In genomic region chr3:52057806-52058099, GRCh38 we compare ENCODE assay signal across 7 cellular contexts. TPM values are rescaled to one million over a fixed set of nuclear protein-coding genes. Genes with fewer than 3 reads are reported as not detected.
A peak's percentile ranks its signal among the peaks of the same experiment; 100 is the strongest.
DNase-seq lines count a peak whose midpoint lies in the region; ATAC-seq and TF ChIP-seq lines count a peak whose summit lies in the region.

No MANE protein-coding gene starts in this region.

- H3K4me3 ChIP-seq in HL-60 (replicated peaks; ENCODE audit: insufficient read depth, low read length) (peak overlapping the region; percentile 29), iPS-18c (ENCODE audit: insufficient read depth, low read depth, low read length) (peak overlapping the region; percentile 44)

- H3K27ac ChIP-seq in HL-60 (replicated peaks): no peak overlapping the region

- POLR2A ChIA-PET in activated CD8-positive, alpha-beta T cell treated with anti-CD3 and anti-CD28 coated beads, Interleukin-2, amount 10 ng/mL, durations not matched to agents 7 days and 5 days (lab: Charles Lee): interaction anchor here (1.1 kb wide), 1 partner anchor 62 kb away, joined by 3 read pairs; no protein-coding TSS in a partner anchor

- DNase-seq in HL-60 (ENCODE audit: low read depth in 1 of 2, low spot score in 1 of 2) (no peak), hippocampal formation (lab: John Stamatoyannopoulos, UW) (no peak), D341Med (ENCODE audit: low spot score) (no peak)
- DNase-seq in activated CD8-positive, alpha-beta T cell treated with anti-CD3 and anti-CD28 coated beads, Interleukin-2, amount 10 ng/mL, durations not matched to agents 7 days and 5 days: no peak
- DNase-seq in central memory CD4-positive, alpha-beta T cell: no peak

- no peaks in the 10 kb centered on the region for H3K27me3 ChIP-seq in HL-60 (ENCODE audit: insufficient read depth, poor library complexity, severe bottlenecking)

- H3K9me3 ChIP-seq in iPS-18c (ENCODE audit: control insufficient read depth, insufficient read depth, low read length): no peaks in the 10 kb centered on the region

- no peak for TF ChIP-seq CTCF in HL-60 (IDR thresholded peaks at IDR 0.05; ENCODE audit: insufficient read depth, low read length)

- peaks cover 28% of the 10 kb centered on the region for H3K4me1 Mint-ChIP-seq in activated CD8-positive, alpha-beta T cell treated with anti-CD3 and anti-CD28 coated beads, Interleukin-2, amount 10 ng/mL, durations not matched to agents 7 days and 5 days (ENCODE audit: low read depth)
- peaks cover 63% of the 10 kb centered on the region for H3K4me1 Mint-ChIP-seq in stimulated activated memory B cell treated with anti-CD40 and anti-IgM and Interleukin-4, amounts not matched to agents 10 μg/mL and 1 μg/mL and 100 μg/mL, for 72 hours

- CTCF ChIA-PET in activated CD8-positive, alpha-beta T cell treated with anti-CD3 and anti-CD28 coated beads, Interleukin-2, amount 10 ng/mL, durations not matched to agents 7 days and 5 days (lab: Charles Lee): interaction anchor here (1.0 to 2.8 kb wide), 11 partner anchors 12 to 116 kb away, joined by 3 to 36 read pairs (median 6); partner anchors contain the start of genes ABHD14B, ACY1, POC1A and RRP9

- no peaks in the 10 kb centered on the region for H3K27me3 Mint-ChIP-seq in activated CD8-positive, alpha-beta T cell treated with anti-CD3 and anti-CD28 coated beads, Interleukin-2, amount 10 ng/mL, durations not matched to agents 7 days and 5 days (ENCODE audit: low read depth)
- H3K27me3 Mint-ChIP-seq in stimulated activated memory B cell treated with anti-CD40 and anti-IgM and Interleukin-4, amounts not matched to agents 10 μg/mL and 1 μg/mL and 100 μg/mL, for 72 hours: no peaks in the 10 kb centered on the region

- ATAC-seq in activated CD8-positive, alpha-beta T cell treated with anti-CD3 and anti-CD28 coated beads, Interleukin-2, amount 10 ng/mL, durations not matched to agents 7 days and 5 days: no peak
- ATAC-seq in stimulated activated memory B cell treated with anti-CD40 and anti-IgM and Interleukin-4, amounts not matched to agents 10 μg/mL and 1 μg/mL and 100 μg/mL, for 72 hours: no peak

- H3K4me3 Mint-ChIP-seq in activated CD8-positive, alpha-beta T cell treated with anti-CD3 and anti-CD28 coated beads, Interleukin-2, amount 10 ng/mL, durations not matched to agents 7 days and 5 days: peak overlapping the region; percentile 85
- H3K4me3 Mint-ChIP-seq in stimulated activated memory B cell treated with anti-CD40 and anti-IgM and Interleukin-4, amounts not matched to agents 10 μg/mL and 1 μg/mL and 100 μg/mL, for 72 hours: peak overlapping the region; percentile 88

- peaks cover 19% of the 10 kb centered on the region for H3K36me3 Mint-ChIP-seq in activated CD8-positive, alpha-beta T cell treated with anti-CD3 and anti-CD28 coated beads, Interleukin-2, amount 10 ng/mL, durations not matched to agents 7 days and 5 days (ENCODE audit: low read depth)
- peaks cover 6% of the 10 kb centered on the region for H3K36me3 Mint-ChIP-seq in stimulated activated memory B cell treated with anti-CD40 and anti-IgM and Interleukin-4, amounts not matched to agents 10 μg/mL and 1 μg/mL and 100 μg/mL, for 72 hours

- H3K9me3 Mint-ChIP-seq in activated CD8-positive, alpha-beta T cell treated with anti-CD3 and anti-CD28 coated beads, Interleukin-2, amount 10 ng/mL, durations not matched to agents 7 days and 5 days (ENCODE audit: insufficient read depth): no peaks in the 10 kb centered on the region
- H3K9me3 Mint-ChIP-seq in stimulated activated memory B cell treated with anti-CD40 and anti-IgM and Interleukin-4, amounts not matched to agents 10 μg/mL and 1 μg/mL and 100 μg/mL, for 72 hours: no peaks in the 10 kb centered on the region

- peak overlapping the region; percentile 57 for H3K27ac Mint-ChIP-seq in activated CD8-positive, alpha-beta T cell treated with anti-CD3 and anti-CD28 coated beads, Interleukin-2, amount 10 ng/mL, durations not matched to agents 7 days and 5 days
- H3K27ac Mint-ChIP-seq in stimulated activated memory B cell treated with anti-CD40 and anti-IgM and Interleukin-4, amounts not matched to agents 10 μg/mL and 1 μg/mL and 100 μg/mL, for 72 hours: no peak overlapping the region

RNA-seq across cellular contexts. Expression of gene DUSP7, which starts 1.4 kb away (rescaled TPM):
- total RNA-seq in activated CD8-positive, alpha-beta T cell treated with anti-CD3 and anti-CD28 coated beads, Interleukin-2, amount 10 ng/mL, durations not matched to agents 7 days and 5 days: 10 to 100 TPM; 37.4 to 39.1 TPM
